Comparison of ENCODE assay signal across 27 cellular contexts in genomic region chr16:68402748-68403040, GRCh38. TPM values are rescaled to one million over a fixed set of nuclear protein-coding genes. Genes with fewer than 3 reads are reported as not detected.
"Had no signal": no experiment of that assay in that cellular context is flagged by ENCODE, and none has a peak within 500 bp of the region (broad histone marks: within the 10 kb centered on the region; RNA-seq: fewer than 3 reads in every experiment).

No MANE protein-coding gene starts in this region.

- DNase-seq: activated CD4-positive, alpha-beta T cell treated with anti-CD3 and anti-CD28 coated beads, Interleukin-2, amount 50 U/mL, for 48 hours; activated CD8-positive, alpha-beta memory T cell treated with anti-CD3 and anti-CD28 coated beads, Interleukin-2, amount 50 U/mL, for 4 hours; activated naive CD4-positive, alpha-beta T cell; activated T-cell treated with anti-CD3 and anti-CD28 coated beads, Interleukin-2, amount 50 U/mL, for 1 hour; anterior cingulate cortex; cortex of kidney; hypothalamus; kidney glomerular epithelial cell; left lung; right lobe of liver; small intestine; stimulated activated naive CD4-positive, alpha-beta T cell; tibial artery; upper lobe of right lung had no signal

- H3K4me3 Mint-ChIP-seq: activated naive CD8-positive, alpha-beta T cell; activated T-helper 1 cell treated with anti-CD3 and anti-CD28 coated beads, Interleukin-12 subunit alpha, Interleukin-12 subunit beta, Interleukin-2, Interleukin-4 antibody, amounts not matched to agents 30 ng/mL and 10 ng/mL and 1 ng/mL, durations not matched to agents 14 hours and 24 hours and 36 hours; natural killer cell treated with Interleukin-12 subunit alpha and Interleukin-12 subunit beta and Interleukin-15 and Interleukin-18, amount 100 ng/mL, for 72 hours had no signal

- H3K36me3 Mint-ChIP-seq: activated naive CD8-positive, alpha-beta T cell; brain; natural killer cell treated with Interleukin-12 subunit alpha and Interleukin-12 subunit beta and Interleukin-15 and Interleukin-18, amount 100 ng/mL, for 72 hours had no signal

- H3K9me3 Mint-ChIP-seq: activated T-helper 1 cell treated with anti-CD3 and anti-CD28 coated beads, Interleukin-12 subunit alpha, Interleukin-12 subunit beta, Interleukin-2, Interleukin-4 antibody, amounts not matched to agents 30 ng/mL and 10 ng/mL and 1 ng/mL, durations not matched to agents 14 hours and 24 hours and 36 hours; brain; natural killer cell treated with Interleukin-12 subunit alpha and Interleukin-12 subunit beta and Interleukin-15 and Interleukin-18, amount 100 ng/mL, for 72 hours had no signal

- H3K27me3 Mint-ChIP-seq: activated naive CD8-positive, alpha-beta T cell had no signal

- ATAC-seq: esophagus mucosa, heart left ventricle, left lung, mucosa of descending colon had no signal

- H3K27ac ChIP-seq: cardiac muscle cell, heart left ventricle, left lung, right lobe of liver, suprapubic skin, tibial artery, upper lobe of right lung, VCaP had no signal

- H3K27ac Mint-ChIP-seq: activated naive CD8-positive, alpha-beta T cell; activated T-helper 1 cell treated with anti-CD3 and anti-CD28 coated beads, Interleukin-12 subunit alpha, Interleukin-12 subunit beta, Interleukin-2, Interleukin-4 antibody, amounts not matched to agents 30 ng/mL and 10 ng/mL and 1 ng/mL, durations not matched to agents 14 hours and 24 hours and 36 hours; natural killer cell treated with Interleukin-12 subunit alpha and Interleukin-12 subunit beta and Interleukin-15 and Interleukin-18, amount 100 ng/mL, for 72 hours; progenitor cell of endocrine pancreas had no signal

- H3K9me3 ChIP-seq: heart left ventricle, left lung, mucosa of descending colon, right lobe of liver, suprapubic skin, tibial artery, upper lobe of right lung had no signal

- H3K36me3 ChIP-seq: cardiac muscle cell, heart left ventricle, left lung, right lobe of liver, suprapubic skin, tibial artery, upper lobe of right lung had no signal

- H3K4me3 ChIP-seq: cardiac muscle cell, heart left ventricle, left lung, lung, mucosa of descending colon, right lobe of liver, suprapubic skin, tibial artery, upper lobe of right lung had no signal

- H3K27me3 ChIP-seq: cardiac muscle cell, heart left ventricle, left lung, right lobe of liver, suprapubic skin, upper lobe of right lung had no signal

- H3K4me1 ChIP-seq: heart left ventricle, suprapubic skin, tibial artery had no signal

RNA-seq across cellular contexts. Expression of gene SMPD3, which starts 45.6 kb away (rescaled TPM):
- total RNA-seq: myocyte had no signal
